ENCODE assay signal across 1 cellular context in the genomic region with DNA sequence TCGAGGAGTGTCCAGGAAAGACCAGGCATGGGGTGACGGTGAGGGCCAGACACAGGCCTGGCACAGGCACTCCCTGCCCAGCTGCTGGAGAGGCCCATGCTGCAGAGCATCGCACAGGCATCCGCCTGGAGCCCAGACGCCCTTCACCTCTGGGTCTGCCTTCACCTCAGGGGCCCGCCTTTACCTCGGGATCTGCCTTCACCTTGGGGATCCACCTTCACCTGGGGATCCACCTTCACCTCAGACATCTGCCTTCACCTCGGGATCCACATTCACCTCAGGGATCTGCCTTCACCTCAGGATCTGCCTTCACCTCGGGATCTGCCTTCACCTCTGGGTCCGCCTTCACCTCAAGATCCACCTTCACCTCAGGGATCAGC.
TF ChIP-seq lines count a peak whose summit lies in the region.

No MANE protein-coding gene starts in this region.

TF ChIP-seq in HepG2, 621 proteins besides CTCF, POLR2A, EP300 and RAD21:
- TF ChIP-seq SIN3B (IDR thresholded peaks at IDR 0.05; ENCODE audit: low read length) (no peak), ZNF3 (CRISPR knock-in tag; IDR thresholded peaks at IDR 0.05) (no peak), TEAD3 (CRISPR knock-in tag; optimal IDR thresholded peaks at IDR 0.05; ENCODE audit: borderline replicate concordance) (no peak), PREB (CRISPR knock-in tag; IDR thresholded peaks at IDR 0.05) (no peak), ZNF737 (CRISPR knock-in tag; IDR thresholded peaks at IDR 0.05; ENCODE audit: borderline replicate concordance) (no peak), MED8 (CRISPR knock-in tag; IDR thresholded peaks at IDR 0.05; ENCODE audit: insufficient replicate concordance) (no peak), NFRKB (IDR thresholded peaks at IDR 0.05) (no peak), CENPT (CRISPR knock-in tag; IDR thresholded peaks at IDR 0.05; ENCODE audit: low read depth) (no peak), ZNF205 (CRISPR knock-in tag; IDR thresholded peaks at IDR 0.05) (no peak), THYN1 (CRISPR knock-in tag; IDR thresholded peaks at IDR 0.05; ENCODE audit: borderline replicate concordance, low read depth) (no peak), MAF1 (CRISPR knock-in tag; IDR thresholded peaks at IDR 0.05; ENCODE audit: borderline replicate concordance) (no peak)
- TF ChIP-seq, protein P1, sequence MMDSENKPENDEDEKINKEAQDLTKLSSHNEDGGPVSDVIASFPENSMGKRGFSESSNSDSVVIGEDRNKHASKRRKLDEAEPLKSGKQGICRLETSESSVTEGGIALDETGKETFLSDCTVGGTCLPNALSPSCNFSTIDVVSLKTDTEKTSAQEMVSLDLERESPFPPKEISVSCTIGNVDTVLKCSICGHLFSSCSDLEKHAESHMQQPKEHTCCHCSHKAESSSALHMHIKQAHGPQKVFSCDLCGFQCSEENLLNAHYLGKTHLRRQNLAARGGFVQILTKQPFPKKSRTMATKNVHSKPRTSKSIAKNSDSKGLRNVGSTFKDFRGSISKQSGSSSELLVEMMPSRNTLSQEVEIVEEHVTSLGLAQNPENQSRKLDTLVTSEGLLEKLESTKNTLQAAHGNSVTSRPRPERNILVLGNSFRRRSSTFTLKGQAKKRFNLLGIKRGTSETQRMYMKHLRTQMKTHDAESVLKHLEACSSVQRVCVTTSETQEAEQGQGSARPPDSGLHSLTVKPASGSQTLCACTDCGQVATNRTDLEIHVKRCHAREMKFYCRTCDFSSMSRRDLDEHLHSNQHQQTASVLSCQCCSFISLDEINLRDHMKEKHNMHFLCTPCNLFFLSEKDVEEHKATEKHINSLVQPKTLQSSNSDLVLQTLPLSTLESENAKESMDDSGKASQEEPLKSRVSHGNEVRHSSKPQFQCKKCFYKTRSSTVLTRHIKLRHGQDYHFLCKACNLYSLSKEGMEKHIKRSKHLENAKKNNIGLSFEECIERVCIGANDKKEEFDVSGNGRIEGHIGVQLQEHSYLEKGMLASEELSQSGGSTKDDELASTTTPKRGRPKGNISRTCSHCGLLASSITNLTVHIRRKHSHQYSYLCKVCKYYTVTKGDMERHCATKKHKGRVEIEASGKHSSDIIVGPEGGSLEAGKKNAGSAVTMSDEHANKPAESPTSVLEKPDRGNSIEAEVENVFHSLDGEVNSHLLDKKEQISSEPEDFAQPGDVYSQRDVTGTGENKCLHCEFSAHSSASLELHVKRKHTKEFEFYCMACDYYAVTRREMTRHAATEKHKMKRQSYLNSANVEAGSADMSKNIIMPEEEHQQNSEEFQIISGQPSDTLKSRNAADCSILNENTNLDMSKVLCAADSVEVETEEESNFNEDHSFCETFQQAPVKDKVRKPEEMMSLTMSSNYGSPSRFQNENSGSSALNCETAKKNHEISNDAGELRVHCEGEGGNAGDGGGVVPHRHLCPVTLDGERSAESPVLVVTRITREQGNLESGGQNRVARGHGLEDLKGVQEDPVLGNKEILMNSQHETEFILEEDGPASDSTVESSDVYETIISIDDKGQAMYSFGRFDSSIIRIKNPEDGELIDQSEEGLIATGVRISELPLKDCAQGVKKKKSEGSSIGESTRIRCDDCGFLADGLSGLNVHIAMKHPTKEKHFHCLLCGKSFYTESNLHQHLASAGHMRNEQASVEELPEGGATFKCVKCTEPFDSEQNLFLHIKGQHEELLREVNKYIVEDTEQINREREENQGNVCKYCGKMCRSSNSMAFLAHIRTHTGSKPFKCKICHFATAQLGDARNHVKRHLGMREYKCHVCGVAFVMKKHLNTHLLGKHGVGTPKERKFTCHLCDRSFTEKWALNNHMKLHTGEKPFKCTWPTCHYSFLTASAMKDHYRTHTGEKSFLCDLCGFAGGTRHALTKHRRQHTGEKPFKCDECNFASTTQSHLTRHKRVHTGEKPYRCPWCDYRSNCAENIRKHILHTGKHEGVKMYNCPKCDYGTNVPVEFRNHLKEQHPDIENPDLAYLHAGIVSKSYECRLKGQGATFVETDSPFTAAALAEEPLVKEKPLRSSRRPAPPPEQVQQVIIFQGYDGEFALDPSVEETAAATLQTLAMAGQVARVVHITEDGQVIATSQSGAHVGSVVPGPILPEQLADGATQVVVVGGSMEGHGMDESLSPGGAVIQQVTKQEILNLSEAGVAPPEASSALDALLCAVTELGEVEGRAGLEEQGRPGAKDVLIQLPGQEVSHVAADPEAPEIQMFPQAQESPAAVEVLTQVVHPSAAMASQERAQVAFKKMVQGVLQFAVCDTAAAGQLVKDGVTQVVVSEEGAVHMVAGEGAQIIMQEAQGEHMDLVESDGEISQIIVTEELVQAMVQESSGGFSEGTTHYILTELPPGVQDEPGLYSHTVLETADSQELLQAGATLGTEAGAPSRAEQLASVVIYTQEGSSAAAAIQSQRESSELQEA (CRISPR knock-in tag; IDR thresholded peaks at IDR 0.05; ENCODE audit: not compliant biosample characterization) = no peak
- TF ChIP-seq, protein P2, sequence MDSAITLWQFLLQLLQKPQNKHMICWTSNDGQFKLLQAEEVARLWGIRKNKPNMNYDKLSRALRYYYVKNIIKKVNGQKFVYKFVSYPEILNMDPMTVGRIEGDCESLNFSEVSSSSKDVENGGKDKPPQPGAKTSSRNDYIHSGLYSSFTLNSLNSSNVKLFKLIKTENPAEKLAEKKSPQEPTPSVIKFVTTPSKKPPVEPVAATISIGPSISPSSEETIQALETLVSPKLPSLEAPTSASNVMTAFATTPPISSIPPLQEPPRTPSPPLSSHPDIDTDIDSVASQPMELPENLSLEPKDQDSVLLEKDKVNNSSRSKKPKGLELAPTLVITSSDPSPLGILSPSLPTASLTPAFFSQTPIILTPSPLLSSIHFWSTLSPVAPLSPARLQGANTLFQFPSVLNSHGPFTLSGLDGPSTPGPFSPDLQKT (CRISPR knock-in tag; IDR thresholded peaks at IDR 0.05; ENCODE audit: borderline replicate concordance) = no peak
- TF ChIP-seq, protein P3, sequence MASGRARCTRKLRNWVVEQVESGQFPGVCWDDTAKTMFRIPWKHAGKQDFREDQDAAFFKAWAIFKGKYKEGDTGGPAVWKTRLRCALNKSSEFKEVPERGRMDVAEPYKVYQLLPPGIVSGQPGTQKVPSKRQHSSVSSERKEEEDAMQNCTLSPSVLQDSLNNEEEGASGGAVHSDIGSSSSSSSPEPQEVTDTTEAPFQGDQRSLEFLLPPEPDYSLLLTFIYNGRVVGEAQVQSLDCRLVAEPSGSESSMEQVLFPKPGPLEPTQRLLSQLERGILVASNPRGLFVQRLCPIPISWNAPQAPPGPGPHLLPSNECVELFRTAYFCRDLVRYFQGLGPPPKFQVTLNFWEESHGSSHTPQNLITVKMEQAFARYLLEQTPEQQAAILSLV (CRISPR knock-in tag; IDR thresholded peaks at IDR 0.05; ENCODE audit: borderline replicate concordance) = no peak
- TF ChIP-seq, protein P4, sequence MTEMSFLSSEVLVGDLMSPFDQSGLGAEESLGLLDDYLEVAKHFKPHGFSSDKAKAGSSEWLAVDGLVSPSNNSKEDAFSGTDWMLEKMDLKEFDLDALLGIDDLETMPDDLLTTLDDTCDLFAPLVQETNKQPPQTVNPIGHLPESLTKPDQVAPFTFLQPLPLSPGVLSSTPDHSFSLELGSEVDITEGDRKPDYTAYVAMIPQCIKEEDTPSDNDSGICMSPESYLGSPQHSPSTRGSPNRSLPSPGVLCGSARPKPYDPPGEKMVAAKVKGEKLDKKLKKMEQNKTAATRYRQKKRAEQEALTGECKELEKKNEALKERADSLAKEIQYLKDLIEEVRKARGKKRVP (CRISPR knock-in tag; IDR thresholded peaks at IDR 0.05) = no peak
